In the genomic region with DNA sequence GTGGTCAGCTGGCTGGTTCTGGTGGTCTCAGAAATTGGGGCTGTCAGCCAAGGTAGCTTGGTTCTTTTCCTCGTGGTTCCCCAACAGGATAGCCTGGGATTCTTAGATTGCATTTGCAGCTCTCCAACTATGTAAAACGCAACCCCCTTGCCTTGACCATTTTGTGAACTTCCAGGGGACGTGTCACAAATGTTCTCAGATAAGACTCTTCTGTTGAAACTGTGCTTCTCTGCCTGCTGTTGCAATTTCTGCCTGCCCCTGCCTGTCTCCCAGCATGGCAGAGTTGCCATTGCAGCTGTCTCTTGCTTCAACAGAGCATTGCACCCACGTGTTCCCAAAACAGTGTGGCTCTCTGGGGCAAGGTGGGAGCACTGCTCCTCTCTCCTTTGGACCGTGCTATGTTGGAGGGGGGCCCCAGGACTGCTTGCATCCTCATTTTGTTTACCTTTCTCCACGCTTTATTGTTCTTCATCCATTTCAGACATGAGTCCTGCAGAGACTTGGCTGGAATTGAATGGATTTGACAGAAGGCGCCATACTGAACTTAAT, we compare ENCODE assay signal across 22 cellular contexts.
DNase-seq lines count a peak whose midpoint lies in the region; ATAC-seq and TF ChIP-seq lines count a peak whose summit lies in the region.
"Had no signal": no experiment of that assay in that cellular context is flagged by ENCODE, and none has a peak within 500 bp of the region (broad histone marks: within the 10 kb centered on the region; RNA-seq: fewer than 3 reads in every experiment).

No MANE protein-coding gene starts in this region.

- no peak for DNase-seq in activated naive CD4-positive, alpha-beta T cell treated with anti-CD3 and anti-CD28 coated beads for 36 hours
- DNase-seq in NCI-H446 (lab: John Stamatoyannopoulos, UW): peak; percentile 38 to 79
- peak; percentile 35 for DNase-seq in cerebellum (ENCODE audit: low spot score)
- DNase-seq in aorta: peak in 1 of 2 donors; percentile 36
- no peak for DNase-seq in testis
- DNase-seq in NCI-H345 treated with DMSO at 0.1 percent for 48 hours (lab: John Stamatoyannopoulos, UW; ENCODE audit: unreplicated experiment): no peak
- no peak for DNase-seq in ACHN
- DNase-seq: CD4-positive, alpha-beta memory T cell; COR-L47; DMS79 treated with DMSO at 0.1 percent for 48 hours; Karpas-422; MV-4-11; NCI-H1105; NCI-H1436 treated with DMSO at 0.1 percent for 48 hours; NCI-H187 treated with DMSO at 0.1 percent for 48 hours; NCI-H2107; NCI-H748 treated with DMSO at 0.1 percent for 48 hours; Right ventricle myocardium superior; RPMI8226; T-cell had no signal

- H3K36me3 ChIP-seq in aorta (ENCODE audit: control insufficient read depth in 1 of 2, insufficient read depth in 2 of 2, low read length in 1 of 2): no peaks in the 10 kb centered on the region
- H3K36me3 ChIP-seq in testis (ENCODE audit: low read depth, missing control alignments): no peaks in the 10 kb centered on the region
- H3K36me3 ChIP-seq: BLaER1 treated with 17β-estradiol and CSF1 and Interleukin-3, amounts not matched to agents 10 nM and 100 nM had no signal

- intact Hi-C loops in activated naive CD4-positive, alpha-beta T cell treated with anti-CD3 and anti-CD28 coated beads for 36 hours (cut with micrococcal nuclease): no loop called here
- intact Hi-C loops in aorta (cut with DNase I): no loop called here
- intact Hi-C loops in testis (cut with DNase I; ENCODE audit: low total_unique reads): no loop called here

- H3K4me1 ChIP-seq in aorta (ENCODE audit: control insufficient read depth in 1 of 2, insufficient read depth in 2 of 2, low read length in 2 of 2) (no peaks in the 10 kb centered on the region), testis (no peaks in the 10 kb centered on the region)
- H3K4me1 ChIP-seq: BLaER1 treated with 17β-estradiol and CSF1 and Interleukin-3, amounts not matched to agents 10 nM and 100 nM had no signal

- ATAC-seq in aorta (ENCODE audit: low FRiP score): peak; percentile 46
- ATAC-seq: T-cell had no signal

- H3K27ac ChIP-seq in aorta (ENCODE audit: low read depth in 1 of 2, low read length in 2 of 2): no peak overlapping the region
- no peak overlapping the region for H3K27ac ChIP-seq in testis
- H3K27ac ChIP-seq: BLaER1 treated with 17β-estradiol and CSF1 and Interleukin-3, amounts not matched to agents 10 nM and 100 nM had no signal

- H3K9me3 Mint-ChIP-seq in activated naive CD4-positive, alpha-beta T cell treated with anti-CD3 and anti-CD28 coated beads, Interleukin-2, amount 50 U/mL, for 24 hours: no peaks in the 10 kb centered on the region
- H3K9me3 Mint-ChIP-seq in activated naive CD4-positive, alpha-beta T cell treated with anti-CD3 and anti-CD28 coated beads for 36 hours: no peaks in the 10 kb centered on the region
- H3K9me3 Mint-ChIP-seq: T-cell had no signal

- H3K27me3 ChIP-seq in aorta (ENCODE audit: control insufficient read depth in 1 of 2, insufficient read depth in 2 of 2, low read length in 1 of 2): no peaks in the 10 kb centered on the region
- H3K27me3 ChIP-seq in testis: no peaks in the 10 kb centered on the region
- H3K27me3 ChIP-seq: BLaER1 treated with 17β-estradiol and CSF1 and Interleukin-3, amounts not matched to agents 10 nM and 100 nM had no signal

- H3K9me3 ChIP-seq in aorta (ENCODE audit: control insufficient read depth, low read length) (no peaks in the 10 kb centered on the region), testis (no peaks in the 10 kb centered on the region)

- no peaks in the 10 kb centered on the region for H3K36me3 Mint-ChIP-seq in activated naive CD4-positive, alpha-beta T cell treated with anti-CD3 and anti-CD28 coated beads, Interleukin-2, amount 50 U/mL, for 24 hours
- H3K36me3 Mint-ChIP-seq in activated naive CD4-positive, alpha-beta T cell treated with anti-CD3 and anti-CD28 coated beads for 36 hours (ENCODE audit: low read depth): no peaks in the 10 kb centered on the region
- H3K36me3 Mint-ChIP-seq: CD4-positive, alpha-beta memory T cell; T-cell had no signal

- peak overlapping the region; percentile 31 for H3K27ac Mint-ChIP-seq in activated naive CD4-positive, alpha-beta T cell treated with anti-CD3 and anti-CD28 coated beads, Interleukin-2, amount 50 U/mL, for 24 hours
- no peak overlapping the region for H3K27ac Mint-ChIP-seq in activated naive CD4-positive, alpha-beta T cell treated with anti-CD3 and anti-CD28 coated beads for 36 hours
- H3K27ac Mint-ChIP-seq: CD4-positive, alpha-beta memory T cell; T-cell had no signal

- WGBS in aorta, 2 donors: 58 to 61% methylated on average over 7 of the region's 7 CpGs
- whole genome bisulfite sequencing in testis, 2 donors: 64 to 66% methylated on average over 7 of the region's 7 CpGs

- no peak overlapping the region for H3K4me3 Mint-ChIP-seq in activated naive CD4-positive, alpha-beta T cell treated with anti-CD3 and anti-CD28 coated beads, Interleukin-2, amount 50 U/mL, for 24 hours
- no peak overlapping the region for H3K4me3 Mint-ChIP-seq in activated naive CD4-positive, alpha-beta T cell treated with anti-CD3 and anti-CD28 coated beads for 36 hours
- H3K4me3 Mint-ChIP-seq: CD4-positive, alpha-beta memory T cell; T-cell had no signal

- in situ Hi-C loops in ACHN (cut with HindIII; ENCODE audit: low pct_ligation_motif_present, low pct_unique_long_range_greater_than_20kb, low sequenced_read_pairs): no loop called here

- CTCF ChIA-PET in activated naive CD4-positive, alpha-beta T cell treated with anti-CD3 and anti-CD28 coated beads for 36 hours (lab: Charles Lee): no interaction called here

- H3K4me3 ChIP-seq in aorta (ENCODE audit: low read length in 2 of 2) (no peak overlapping the region), testis (no peak overlapping the region)
- H3K4me3 ChIP-seq: BLaER1 treated with 17β-estradiol and CSF1 and Interleukin-3, amounts not matched to agents 10 nM and 100 nM had no signal

- TF ChIP-seq POLR2A in testis (IDR thresholded peaks at IDR 0.05): no peak

- TF ChIP-seq CTCF in testis (IDR thresholded peaks at IDR 0.05): no peak

- peaks cover 11% of the 10 kb centered on the region for H3K27me3 Mint-ChIP-seq in activated naive CD4-positive, alpha-beta T cell treated with anti-CD3 and anti-CD28 coated beads, Interleukin-2, amount 50 U/mL, for 24 hours
- peaks cover 29% of the 10 kb centered on the region for H3K27me3 Mint-ChIP-seq in activated naive CD4-positive, alpha-beta T cell treated with anti-CD3 and anti-CD28 coated beads for 36 hours (ENCODE audit: low read depth)

- no peaks in the 10 kb centered on the region for H3K4me1 Mint-ChIP-seq in activated naive CD4-positive, alpha-beta T cell treated with anti-CD3 and anti-CD28 coated beads, Interleukin-2, amount 50 U/mL, for 24 hours
- H3K4me1 Mint-ChIP-seq in activated naive CD4-positive, alpha-beta T cell treated with anti-CD3 and anti-CD28 coated beads for 36 hours (ENCODE audit: low read depth): no peaks in the 10 kb centered on the region
- H3K4me1 Mint-ChIP-seq: CD4-positive, alpha-beta memory T cell; T-cell had no signal

Comparison
In these comparisons a context has a peak if more than half of its experiments do, and no peak if none do; other contexts are left out.
1. DNase-seq: peak in NCI-H446 (2 of 2) and cerebellum (single experiment); none in activated naive CD4-positive, alpha-beta T cell treated with anti-CD3 and anti-CD28 coated beads for 36 hours (single experiment), testis (single experiment), NCI-H345 treated with DMSO at 0.1 percent for 48 hours (single experiment) and ACHN (single experiment).